In genomic region chr4:99685234-99685633, GRCh38 we compare ENCODE assay signal across 35 cellular contexts. TPM values are rescaled to one million over a fixed set of nuclear protein-coding genes. Genes with fewer than 3 reads are reported as not detected.
"Had no signal": no experiment of that assay in that cellular context is flagged by ENCODE, and none has a peak within 500 bp of the region (broad histone marks: within the 10 kb centered on the region; RNA-seq: fewer than 3 reads in every experiment).

No MANE protein-coding gene starts in this region.

- DNase-seq: activated B cell treated with CpG ODN at 0.5 μM for 24 hours; activated CD4-positive, alpha-beta memory T cell treated with anti-CD3 and anti-CD28 coated beads for 36 hours; activated CD4-positive, alpha-beta memory T cell treated with anti-CD3 and anti-CD28 coated beads, Interleukin-2, amount 10 ng/mL, durations not matched to agents 7 days and 5 days; activated CD4-positive, alpha-beta T cell treated with anti-CD3 and anti-CD28 coated beads for 1 hour; activated CD4-positive, alpha-beta T cell treated with anti-CD3 and anti-CD28 coated beads for 36 hours; activated CD4-positive, alpha-beta T cell treated with anti-CD3 and anti-CD28 coated beads for 4 hours; activated CD4-positive, alpha-beta T cell treated with anti-CD3 and anti-CD28 coated beads for 48 hours; activated CD4-positive, alpha-beta T cell treated with anti-CD3 and anti-CD28 coated beads, Interleukin-2, amount 10 ng/mL, durations not matched to agents 24 days and 14 days; activated CD4-positive, alpha-beta T cell treated with anti-CD3 and anti-CD28 coated beads, Interleukin-2, amount 10 ng/mL, durations not matched to agents 7 days and 5 days; activated CD4-positive, alpha-beta T cell treated with anti-CD3 and anti-CD28 coated beads, Interleukin-2, amount 50 U/mL, for 1 hour; activated CD4-positive, alpha-beta T cell treated with anti-CD3 and anti-CD28 coated beads, Interleukin-2, amount 50 U/mL, for 4 hours; activated CD4-positive, alpha-beta T cell treated with anti-CD3 and anti-CD28 coated beads, Interleukin-2, amount 50 U/mL, for 48 hours; activated CD4-positive, CD25-positive, alpha-beta regulatory T cell; activated CD4-positive, CD25-positive, alpha-beta regulatory T cell treated with anti-CD3 and anti-CD28 coated beads, Interleukin-2, amount 50 U/mL, for 72 hours; activated CD8-positive, alpha-beta memory T cell treated with anti-CD3 and anti-CD28 coated beads for 24 hours; activated CD8-positive, alpha-beta memory T cell treated with anti-CD3 and anti-CD28 coated beads, Interleukin-2, amount 10 ng/mL, durations not matched to agents 7 days and 5 days; activated CD8-positive, alpha-beta memory T cell treated with anti-CD3 and anti-CD28 coated beads, Interleukin-2, amount 50 U/mL, for 4 hours; activated CD8-positive, alpha-beta memory T cell treated with anti-CD3 and anti-CD28 coated beads, Interleukin-2, amount 50 U/mL, for 48 hours; activated CD8-positive, alpha-beta T cell treated with anti-CD3 and anti-CD28 coated beads for 36 hours; activated CD8-positive, alpha-beta T cell treated with anti-CD3 and anti-CD28 coated beads, Interleukin-2, amount 10 ng/mL, durations not matched to agents 7 days and 5 days; activated T-cell treated with anti-CD3 and anti-CD28 coated beads for 4 hours; T-cell; T-helper 1 cell; T-helper 17 cell; T-helper 2 cell; T-helper 9 cell; T1000; WERI-Rb-1 had no signal

- FAIRE-seq: TTC549 had no signal

- H3K27ac ChIP-seq: VCaP, WERI-Rb-1 had no signal

- H3K36me3 ChIP-seq: WERI-Rb-1 had no signal

- ATAC-seq: activated CD4-positive, alpha-beta T cell treated with anti-CD3 and anti-CD28 coated beads for 36 hours; activated CD4-positive, CD25-positive, alpha-beta regulatory T cell treated with anti-CD3 and anti-CD28 coated beads, Interleukin-2, amount 50 U/mL, for 24 hours; activated CD8-positive, alpha-beta memory T cell treated with anti-CD3 and anti-CD28 coated beads, Interleukin-2, amount 10 ng/mL, durations not matched to agents 7 days and 5 days; activated CD8-positive, alpha-beta T cell treated with anti-CD3 and anti-CD28 coated beads for 36 hours; activated CD8-positive, alpha-beta T cell treated with anti-CD3 and anti-CD28 coated beads, Interleukin-2, amount 10 ng/mL, durations not matched to agents 7 days and 5 days; T-cell; T-helper 17 cell; WTC11 had no signal

RNA-seq across cellular contexts. Expression of gene C4orf54, which starts 27.6 kb away (rescaled TPM):
- total RNA-seq: activated B cell treated with CpG ODN at 0.5 μM for 24 hours; activated CD4-positive, alpha-beta memory T cell treated with anti-CD3 and anti-CD28 coated beads for 36 hours; activated CD4-positive, alpha-beta memory T cell treated with anti-CD3 and anti-CD28 coated beads, Interleukin-2, amount 10 ng/mL, durations not matched to agents 7 days and 5 days; activated CD4-positive, alpha-beta T cell treated with anti-CD3 and anti-CD28 coated beads for 36 hours; activated CD4-positive, alpha-beta T cell treated with anti-CD3 and anti-CD28 coated beads, Interleukin-2, amount 10 ng/mL, durations not matched to agents 24 days and 14 days; activated CD4-positive, alpha-beta T cell treated with anti-CD3 and anti-CD28 coated beads, Interleukin-2, amount 10 ng/mL, durations not matched to agents 7 days and 5 days; activated CD8-positive, alpha-beta memory T cell treated with anti-CD3 and anti-CD28 coated beads for 36 hours; activated CD8-positive, alpha-beta memory T cell treated with anti-CD3 and anti-CD28 coated beads, Interleukin-2, amount 10 ng/mL, durations not matched to agents 7 days and 5 days; activated CD8-positive, alpha-beta T cell treated with anti-CD3 and anti-CD28 coated beads for 36 hours; activated CD8-positive, alpha-beta T cell treated with anti-CD3 and anti-CD28 coated beads, Interleukin-2, amount 10 ng/mL, durations not matched to agents 7 days and 5 days; T-cell; T-helper 1 cell treated with Interleukin-12 subunit alpha and Interleukin-12 subunit beta and Interleukin-4 antibody, amounts not matched to agents 30 ng/mL and 1 ng/mL, for 36 hours; T-helper 17 cell; T-helper 2 cell treated with Interferon-gamma antibody and Interleukin-4, amounts not matched to agents 100 ng/mL and 5 ng/mL, for 36 hours; WTC11 had no signal
